Comparison of ENCODE assay signal across 18 cellular contexts in genomic region chr2:175605599-175605988, GRCh38.
"Had no signal": no experiment of that assay in that cellular context is flagged by ENCODE, and none has a peak within 500 bp of the region (broad histone marks: within the 10 kb centered on the region; RNA-seq: fewer than 3 reads in every experiment).

No MANE protein-coding gene starts in this region.

- H3K36me3 ChIP-seq: colonic mucosa, esophagus squamous epithelium, tibial nerve had no signal

- H3K4me1 ChIP-seq: colonic mucosa, esophagus squamous epithelium, tibial nerve had no signal

- H3K27ac Mint-ChIP-seq: activated CD4-positive, alpha-beta memory T cell treated with anti-CD3 and anti-CD28 coated beads, Interleukin-2, amount 10 ng/mL, durations not matched to agents 7 days and 5 days; activated naive CD4-positive, alpha-beta T cell treated with anti-CD3 and anti-CD28 coated beads, Interleukin-2, amount 50 U/mL, for 72 hours; immature natural killer cell; natural killer cell treated with Interleukin-12 subunit alpha and Interleukin-12 subunit beta and Interleukin-15 and Interleukin-18, amount 100 ng/mL, for 72 hours had no signal

- DNase-seq: activated CD4-positive, alpha-beta memory T cell treated with anti-CD3 and anti-CD28 coated beads, Interleukin-2, amount 10 ng/mL, durations not matched to agents 7 days and 5 days; activated CD4-positive, alpha-beta T cell treated with anti-CD3 and anti-CD28 coated beads for 4 hours; activated effector memory CD4-positive, alpha-beta T cell treated with anti-CD3 and anti-CD28 coated beads, Interleukin-2, amount 50 U/mL, for 16 hours; activated T-cell treated with anti-CD3 and anti-CD28 coated beads, Interleukin-2, amount 50 U/mL, for 4 hours; caudate nucleus; colonic mucosa; effector CD4-positive, alpha-beta T cell; esophagus squamous epithelium; glutamatergic neuron; immature natural killer cell; mesendoderm; nucleus accumbens; posterior cingulate gyrus; stimulated activated CD4-positive, alpha-beta T cell treated with anti-CD3 and anti-CD28 coated beads, Interleukin-4, amount 100 ng/mL, for 24 hours; stimulated activated naive CD4-positive, alpha-beta T cell had no signal

- H3K4me3 Mint-ChIP-seq: activated CD4-positive, alpha-beta memory T cell treated with anti-CD3 and anti-CD28 coated beads, Interleukin-2, amount 10 ng/mL, durations not matched to agents 7 days and 5 days; activated T-cell treated with anti-CD3 and anti-CD28 coated beads, Interleukin-2, amount 50 U/mL, for 4 hours; immature natural killer cell; natural killer cell treated with Interleukin-12 subunit alpha and Interleukin-12 subunit beta and Interleukin-15 and Interleukin-18, amount 100 ng/mL, for 72 hours had no signal

- H3K27me3 Mint-ChIP-seq: activated CD4-positive, alpha-beta memory T cell treated with anti-CD3 and anti-CD28 coated beads, Interleukin-2, amount 10 ng/mL, durations not matched to agents 7 days and 5 days had no signal

- H3K4me3 ChIP-seq: colonic mucosa, esophagus squamous epithelium, tibial nerve had no signal

- H3K27ac ChIP-seq: colonic mucosa, esophagus squamous epithelium, tibial nerve had no signal

- H3K9me3 ChIP-seq: colonic mucosa, esophagus squamous epithelium, tibial nerve had no signal

- H3K27me3 ChIP-seq: colonic mucosa, esophagus squamous epithelium, tibial nerve had no signal

- H3K4me1 Mint-ChIP-seq: activated CD4-positive, alpha-beta memory T cell treated with anti-CD3 and anti-CD28 coated beads, Interleukin-2, amount 10 ng/mL, durations not matched to agents 7 days and 5 days had no signal

- H3K36me3 Mint-ChIP-seq: activated naive CD4-positive, alpha-beta T cell treated with anti-CD3 and anti-CD28 coated beads, Interleukin-2, amount 50 U/mL, for 72 hours; natural killer cell treated with Interleukin-12 subunit alpha and Interleukin-12 subunit beta and Interleukin-15 and Interleukin-18, amount 100 ng/mL, for 72 hours had no signal

- H3K9me3 Mint-ChIP-seq: activated CD4-positive, alpha-beta memory T cell treated with anti-CD3 and anti-CD28 coated beads, Interleukin-2, amount 10 ng/mL, durations not matched to agents 7 days and 5 days; activated T-cell treated with anti-CD3 and anti-CD28 coated beads, Interleukin-2, amount 50 U/mL, for 4 hours; immature natural killer cell; natural killer cell treated with Interleukin-12 subunit alpha and Interleukin-12 subunit beta and Interleukin-15 and Interleukin-18, amount 100 ng/mL, for 72 hours had no signal

- ATAC-seq: activated naive CD4-positive, alpha-beta T cell treated with anti-CD3 and anti-CD28 coated beads, Interleukin-2, amount 50 U/mL, for 72 hours; activated T-cell treated with anti-CD3 and anti-CD28 coated beads, Interleukin-2, amount 50 U/mL, for 4 hours; natural killer cell treated with Interleukin-12 subunit alpha and Interleukin-12 subunit beta and Interleukin-15 and Interleukin-18, amount 100 ng/mL, for 72 hours had no signal
